ENCODE assay signal across 10 cellular contexts in the genomic region with DNA sequence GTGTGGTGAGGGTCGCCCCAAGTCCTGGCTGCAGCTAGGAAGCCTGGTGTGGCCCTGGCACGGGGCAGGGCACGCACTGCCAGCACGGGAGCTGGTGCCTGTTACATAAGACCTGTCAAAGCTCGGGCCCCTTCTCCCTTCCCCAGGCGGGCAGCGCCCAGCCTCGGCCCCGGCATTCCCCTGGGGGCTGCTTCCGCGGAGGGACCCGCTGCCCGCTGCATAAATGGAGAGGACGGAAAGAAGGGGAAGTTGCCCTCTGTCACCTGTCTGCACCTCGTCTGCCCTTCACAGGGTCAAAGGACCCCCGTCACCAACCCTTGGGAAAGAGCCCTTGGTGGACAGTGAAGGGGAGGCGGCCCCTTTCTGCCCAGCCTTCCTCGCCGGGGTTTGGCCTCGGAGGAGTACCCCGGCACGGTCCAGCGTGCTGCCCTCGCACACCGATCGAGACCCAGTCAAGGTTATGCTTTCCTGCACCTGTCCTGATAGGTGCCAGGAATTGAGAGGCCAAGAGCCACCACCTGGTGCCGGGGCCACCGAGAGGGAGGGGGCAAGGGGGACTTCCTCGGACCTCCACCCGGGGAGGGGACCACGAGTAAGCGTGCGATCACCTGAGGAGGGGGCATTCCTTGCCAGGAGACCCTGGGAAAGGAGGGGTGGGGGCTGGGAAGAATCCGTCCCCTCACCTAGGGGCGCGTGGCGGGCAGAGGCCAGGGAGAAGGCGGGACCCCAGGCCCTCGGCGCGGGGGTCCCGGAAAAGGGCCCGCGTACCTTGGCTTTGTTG. TPM values are rescaled to one million over a fixed set of nuclear protein-coding genes. Genes with fewer than 3 reads are reported as not detected.
DNase-seq lines count a peak whose midpoint lies in the region; ATAC-seq and TF ChIP-seq lines count a peak whose summit lies in the region.
"Had no signal": no experiment of that assay in that cellular context is flagged by ENCODE, and none has a peak within 500 bp of the region (broad histone marks: within the 10 kb centered on the region; RNA-seq: fewer than 3 reads in every experiment).

No MANE protein-coding gene starts in this region.

- DNase-seq in activated naive CD4-positive, alpha-beta T cell treated with anti-CD3 and anti-CD28 coated beads, Interleukin-2, amount 10 ng/mL, durations not matched to agents 7 days and 5 days: no peak
- DNase-seq in activated naive CD4-positive, alpha-beta T cell treated with anti-CD3 and anti-CD28 coated beads, Interleukin-2, amount 50 U/mL, for 72 hours (ENCODE audit: low spot score in 2 of 2): no peak
- DNase-seq in upper lobe of right lung (no peak), T-helper 1 cell (no peak), GM03348 (ENCODE audit: low spot score) (no peak)
- DNase-seq in activated CD4-positive, alpha-beta T cell treated with anti-CD3 and anti-CD28 coated beads, Interleukin-2, amount 10 ng/mL, durations not matched to agents 7 days and 5 days: no peak

- H3K27me3 ChIP-seq in mucosa of stomach (ENCODE audit: control insufficient read depth, insufficient read depth, low read length) (peaks cover 16% of the 10 kb centered on the region), upper lobe of right lung (no peaks in the 10 kb centered on the region)

- no peak overlapping the region for H3K4me3 ChIP-seq in mucosa of stomach (ENCODE audit: low read length)
- peak overlapping the region; percentile 44 for H3K4me3 ChIP-seq in upper lobe of right lung

- ATAC-seq in activated naive CD4-positive, alpha-beta T cell treated with anti-CD3 and anti-CD28 coated beads, Interleukin-2, amount 50 U/mL, for 72 hours: no peak
- no peak for ATAC-seq in upper lobe of right lung

- intact Hi-C loops in dendritic cell treated with granulocyte-macrophage colony-stimulating factor and Interleukin-4, amounts not matched to agents 40 ng/mL and 50 ng/mL, for 4 days (cut with micrococcal nuclease): no loop called here
- intact Hi-C loops in upper lobe of right lung (cut with DNase I): no loop called here

- H3K27ac Mint-ChIP-seq in activated naive CD4-positive, alpha-beta T cell treated with anti-CD3 and anti-CD28 coated beads, Interleukin-2, amount 10 ng/mL, durations not matched to agents 7 days and 5 days: no peak overlapping the region
- no peak overlapping the region for H3K27ac Mint-ChIP-seq in activated naive CD4-positive, alpha-beta T cell treated with anti-CD3 and anti-CD28 coated beads, Interleukin-2, amount 50 U/mL, for 72 hours
- no peak overlapping the region for H3K27ac Mint-ChIP-seq in dendritic cell treated with granulocyte-macrophage colony-stimulating factor and Interleukin-4, amounts not matched to agents 40 ng/mL and 50 ng/mL, for 4 days
- no peak overlapping the region for H3K27ac Mint-ChIP-seq in activated CD4-positive, alpha-beta T cell treated with anti-CD3 and anti-CD28 coated beads, Interleukin-2, amount 10 ng/mL, durations not matched to agents 7 days and 5 days

- H3K9me3 ChIP-seq in mucosa of stomach (ENCODE audit: control insufficient read depth, low read length) (no peaks in the 10 kb centered on the region), upper lobe of right lung (no peaks in the 10 kb centered on the region)

- peak overlapping the region; percentile 42 for H3K9ac ChIP-seq in mucosa of stomach (ENCODE audit: low read length)

- H3K27me3 Mint-ChIP-seq in activated naive CD4-positive, alpha-beta T cell treated with anti-CD3 and anti-CD28 coated beads, Interleukin-2, amount 10 ng/mL, durations not matched to agents 7 days and 5 days: peaks cover 91% of the 10 kb centered on the region
- H3K27me3 Mint-ChIP-seq in dendritic cell treated with granulocyte-macrophage colony-stimulating factor and Interleukin-4, amounts not matched to agents 40 ng/mL and 50 ng/mL, for 4 days: peaks cover 67% of the 10 kb centered on the region
- peaks cover 39% of the 10 kb centered on the region for H3K27me3 Mint-ChIP-seq in activated CD4-positive, alpha-beta T cell treated with anti-CD3 and anti-CD28 coated beads, Interleukin-2, amount 10 ng/mL, durations not matched to agents 7 days and 5 days

- H3K36me3 Mint-ChIP-seq in activated naive CD4-positive, alpha-beta T cell treated with anti-CD3 and anti-CD28 coated beads, Interleukin-2, amount 10 ng/mL, durations not matched to agents 7 days and 5 days: no peaks in the 10 kb centered on the region
- H3K36me3 Mint-ChIP-seq in activated naive CD4-positive, alpha-beta T cell treated with anti-CD3 and anti-CD28 coated beads, Interleukin-2, amount 50 U/mL, for 72 hours: peaks cover 0 to 5% of the 10 kb centered on the region in 2 donors
- H3K36me3 Mint-ChIP-seq in dendritic cell treated with granulocyte-macrophage colony-stimulating factor and Interleukin-4, amounts not matched to agents 40 ng/mL and 50 ng/mL, for 4 days (ENCODE audit: low read depth): no peaks in the 10 kb centered on the region
- H3K36me3 Mint-ChIP-seq in activated CD4-positive, alpha-beta T cell treated with anti-CD3 and anti-CD28 coated beads, Interleukin-2, amount 10 ng/mL, durations not matched to agents 7 days and 5 days (ENCODE audit: low read depth): peaks cover 2% of the 10 kb centered on the region

- peak overlapping the region; percentile 31 for H3K4me3 Mint-ChIP-seq in activated naive CD4-positive, alpha-beta T cell treated with anti-CD3 and anti-CD28 coated beads, Interleukin-2, amount 10 ng/mL, durations not matched to agents 7 days and 5 days
- peak overlapping the region; percentile 50 for H3K4me3 Mint-ChIP-seq in dendritic cell treated with granulocyte-macrophage colony-stimulating factor and Interleukin-4, amounts not matched to agents 40 ng/mL and 50 ng/mL, for 4 days
- H3K4me3 Mint-ChIP-seq in activated CD4-positive, alpha-beta T cell treated with anti-CD3 and anti-CD28 coated beads, Interleukin-2, amount 10 ng/mL, durations not matched to agents 7 days and 5 days: no peak overlapping the region

- no peaks in the 10 kb centered on the region for H3K36me3 ChIP-seq in mucosa of stomach (ENCODE audit: control insufficient read depth, insufficient read depth, low read length)
- no peaks in the 10 kb centered on the region for H3K36me3 ChIP-seq in upper lobe of right lung

- CTCF ChIA-PET in activated naive CD4-positive, alpha-beta T cell treated with anti-CD3 and anti-CD28 coated beads, Interleukin-2, amount 10 ng/mL, durations not matched to agents 7 days and 5 days (lab: Charles Lee): interaction anchor here (1.3 to 3.9 kb wide), 4 partner anchors 8 to 111 kb away, joined by 4 to 18 read pairs (median 6); no protein-coding TSS in a partner anchor
- CTCF ChIA-PET in activated CD4-positive, alpha-beta T cell treated with anti-CD3 and anti-CD28 coated beads, Interleukin-2, amount 10 ng/mL, durations not matched to agents 7 days and 5 days (lab: Charles Lee): interaction anchor here (0.9 to 1.8 kb wide), 2 partner anchors 17 to 112 kb away, joined by 3 to 4 read pairs; no protein-coding TSS in a partner anchor

- peaks cover 17% of the 10 kb centered on the region for H3K4me1 Mint-ChIP-seq in activated naive CD4-positive, alpha-beta T cell treated with anti-CD3 and anti-CD28 coated beads, Interleukin-2, amount 10 ng/mL, durations not matched to agents 7 days and 5 days
- H3K4me1 Mint-ChIP-seq in dendritic cell treated with granulocyte-macrophage colony-stimulating factor and Interleukin-4, amounts not matched to agents 40 ng/mL and 50 ng/mL, for 4 days (ENCODE audit: low read depth): peaks cover 40% of the 10 kb centered on the region
- H3K4me1 Mint-ChIP-seq in activated CD4-positive, alpha-beta T cell treated with anti-CD3 and anti-CD28 coated beads, Interleukin-2, amount 10 ng/mL, durations not matched to agents 7 days and 5 days: peaks cover 13% of the 10 kb centered on the region

- no peaks in the 10 kb centered on the region for H3K9me3 Mint-ChIP-seq in activated naive CD4-positive, alpha-beta T cell treated with anti-CD3 and anti-CD28 coated beads, Interleukin-2, amount 10 ng/mL, durations not matched to agents 7 days and 5 days
- peaks cover 3 to 4% of the 10 kb centered on the region in 2 donors for H3K9me3 Mint-ChIP-seq in activated naive CD4-positive, alpha-beta T cell treated with anti-CD3 and anti-CD28 coated beads, Interleukin-2, amount 50 U/mL, for 72 hours
- H3K9me3 Mint-ChIP-seq in dendritic cell treated with granulocyte-macrophage colony-stimulating factor and Interleukin-4, amounts not matched to agents 40 ng/mL and 50 ng/mL, for 4 days: no peaks in the 10 kb centered on the region
- no peaks in the 10 kb centered on the region for H3K9me3 Mint-ChIP-seq in activated CD4-positive, alpha-beta T cell treated with anti-CD3 and anti-CD28 coated beads, Interleukin-2, amount 10 ng/mL, durations not matched to agents 7 days and 5 days

- peaks cover 45% of the 10 kb centered on the region for H3K4me1 ChIP-seq in mucosa of stomach (ENCODE audit: control insufficient read depth, insufficient read depth, low read length)
- peaks cover 34% of the 10 kb centered on the region for H3K4me1 ChIP-seq in upper lobe of right lung

- no peak overlapping the region for H3K27ac ChIP-seq in upper lobe of right lung
- H3K27ac ChIP-seq: VCaP had no signal

- POLR2A ChIA-PET in activated CD4-positive, alpha-beta T cell treated with anti-CD3 and anti-CD28 coated beads, Interleukin-2, amount 10 ng/mL, durations not matched to agents 7 days and 5 days (lab: Charles Lee): interaction anchor here (0.6 kb wide), 2 partner anchors 838 to 1238 kb away, joined by 3 read pairs; no protein-coding TSS in a partner anchor

- TF ChIP-seq CTCF in upper lobe of right lung (IDR thresholded peaks at IDR 0.05): no peak

RNA-seq across cellular contexts. Expression of gene MFRP, which starts 16.8 kb away (rescaled TPM):
- total RNA-seq in activated naive CD4-positive, alpha-beta T cell treated with anti-CD3 and anti-CD28 coated beads, Interleukin-2, amount 50 U/mL, for 72 hours: not detected
- not detected for total RNA-seq in upper lobe of right lung
- total RNA-seq in activated CD4-positive, alpha-beta T cell treated with anti-CD3 and anti-CD28 coated beads, Interleukin-2, amount 10 ng/mL, durations not matched to agents 7 days and 5 days: not detected
- total RNA-seq: esophagus mucosa had no signal

RNA-seq across cellular contexts. Expression of gene USP2, which starts 18.2 kb away (rescaled TPM):
- 1 to 10 TPM in 1 of 2 donors, under 1 TPM in 1; 0.66 to 1.3 TPM for total RNA-seq in activated naive CD4-positive, alpha-beta T cell treated with anti-CD3 and anti-CD28 coated beads, Interleukin-2, amount 50 U/mL, for 72 hours
- 3.0 TPM for total RNA-seq in upper lobe of right lung
- under 1 TPM; 0.17 to 0.22 TPM for total RNA-seq in activated CD4-positive, alpha-beta T cell treated with anti-CD3 and anti-CD28 coated beads, Interleukin-2, amount 10 ng/mL, durations not matched to agents 7 days and 5 days

RNA-seq across cellular contexts. Expression of gene C1QTNF5, which starts 22.6 kb away (rescaled TPM):
- not detected for total RNA-seq in activated naive CD4-positive, alpha-beta T cell treated with anti-CD3 and anti-CD28 coated beads, Interleukin-2, amount 50 U/mL, for 72 hours
- total RNA-seq in upper lobe of right lung: 47.6 TPM
- total RNA-seq in activated CD4-positive, alpha-beta T cell treated with anti-CD3 and anti-CD28 coated beads, Interleukin-2, amount 10 ng/mL, durations not matched to agents 7 days and 5 days: not detected

RNA-seq across cellular contexts. Expression of gene RNF26, which starts 28.9 kb away (rescaled TPM):
- total RNA-seq in activated naive CD4-positive, alpha-beta T cell treated with anti-CD3 and anti-CD28 coated beads, Interleukin-2, amount 50 U/mL, for 72 hours: 10 to 100 TPM; 37.6 to 38.8 TPM
- total RNA-seq in upper lobe of right lung: 23.2 TPM
- 10 to 100 TPM; 38.3 to 38.8 TPM for total RNA-seq in activated CD4-positive, alpha-beta T cell treated with anti-CD3 and anti-CD28 coated beads, Interleukin-2, amount 10 ng/mL, durations not matched to agents 7 days and 5 days

RNA-seq across cellular contexts. Expression of gene MCAM, which starts 46.3 kb away (rescaled TPM):
- 10 to 100 TPM in 1 of 2 donors, 1 to 10 TPM in 1; 3.5 to 15.7 TPM for total RNA-seq in activated naive CD4-positive, alpha-beta T cell treated with anti-CD3 and anti-CD28 coated beads, Interleukin-2, amount 50 U/mL, for 72 hours
- 134 TPM for total RNA-seq in upper lobe of right lung
- 1 to 10 TPM; 1.0 to 1.4 TPM for total RNA-seq in activated CD4-positive, alpha-beta T cell treated with anti-CD3 and anti-CD28 coated beads, Interleukin-2, amount 10 ng/mL, durations not matched to agents 7 days and 5 days

Comparison
In these comparisons a context has a peak if more than half of its experiments do, and no peak if none do; other contexts are left out.
1. RNA of gene C1QTNF5, which starts 22.6 kb away (total RNA-seq): 47.6 TPM in upper lobe of right lung (single experiment); not detected in activated naive CD4-positive, alpha-beta T cell treated with anti-CD3 and anti-CD28 coated beads, Interleukin-2, amount 50 U/mL, for 72 hours and not detected in activated CD4-positive, alpha-beta T cell treated with anti-CD3 and anti-CD28 coated beads, Interleukin-2, amount 10 ng/mL, durations not matched to agents 7 days and 5 days; every median in the first group is over 10 times any median in the second.